32 cellular contexts compared by ENCODE assay signal in genomic region chr4:86283341-86283740, GRCh38.
"Had no signal": no experiment of that assay in that cellular context is flagged by ENCODE, and none has a peak within 500 bp of the region (broad histone marks: within the 10 kb centered on the region; RNA-seq: fewer than 3 reads in every experiment).

No MANE protein-coding gene starts in this region.

- DNase-seq: activated B cell treated with CpG ODN at 0.5 μM for 24 hours; activated CD4-positive, alpha-beta memory T cell treated with anti-CD3 and anti-CD28 coated beads for 36 hours; activated CD4-positive, alpha-beta T cell treated with anti-CD3 and anti-CD28 coated beads for 4 hours; activated CD4-positive, alpha-beta T cell treated with anti-CD3 and anti-CD28 coated beads, Interleukin-2, amount 50 U/mL, for 1 hour; activated CD4-positive, CD25-positive, alpha-beta regulatory T cell treated with anti-CD3 and anti-CD28 coated beads, Interleukin-2, amount 50 U/mL, for 72 hours; activated CD8-positive, alpha-beta memory T cell treated with anti-CD3 and anti-CD28 coated beads, Interleukin-2, amount 50 U/mL, for 48 hours; activated gamma-delta T cell; activated naive CD4-positive, alpha-beta T cell treated with Interleukin-2 at 50 U/mL for 16 hours; activated naive CD8-positive, alpha-beta T cell treated with anti-CD3 and anti-CD28 coated beads, Interleukin-2, amount 10 ng/mL, durations not matched to agents 7 days and 5 days; activated T-cell treated with anti-CD3 and anti-CD28 coated beads, Interleukin-2, amount 50 U/mL, for 48 hours; anterior cingulate cortex; caudate nucleus; cerebellar nuclear complex; KG1; MM.1S; MV-4-11; NCI-H1092; NCI-H1417 treated with DMSO at 0.1 percent for 48 hours; NCI-H187 treated with DMSO at 0.1 percent for 48 hours; NCI-H2081 treated with DMSO at 0.1 percent for 48 hours; NCI-H2171 treated with DMSO at 0.1 percent for 48 hours; NCI-H2227 treated with DMSO at 0.1 percent for 48 hours; NCI-H524 treated with DMSO at 0.1 percent for 48 hours; Right ventricle myocardium superior; SW 1271; T-helper 1 cell; T-helper 2 cell; T-helper 9 cell had no signal

- H3K4me3 Mint-ChIP-seq: activated B cell treated with CpG ODN at 0.5 μM for 24 hours; activated CD4-positive, alpha-beta memory T cell treated with anti-CD3 and anti-CD28 coated beads for 36 hours; activated naive CD4-positive, alpha-beta T cell treated with anti-CD3 and anti-CD28 coated beads, Interleukin-2, amount 50 U/mL, for 24 hours; activated naive CD8-positive, alpha-beta T cell treated with anti-CD3 and anti-CD28 coated beads, Interleukin-2, amount 10 ng/mL, durations not matched to agents 7 days and 5 days; activated T-helper 17 cell treated with anti-CD3 and anti-CD28 coated beads, Interleukin-2, amount 50 U/mL, for 72 hours; brain had no signal

- ATAC-seq: activated T-helper 17 cell treated with anti-CD3 and anti-CD28 coated beads, Interleukin-2, amount 50 U/mL, for 72 hours had no signal

- H3K27ac Mint-ChIP-seq: activated B cell treated with CpG ODN at 0.5 μM for 24 hours; activated CD4-positive, alpha-beta memory T cell treated with anti-CD3 and anti-CD28 coated beads for 36 hours; activated naive CD4-positive, alpha-beta T cell treated with anti-CD3 and anti-CD28 coated beads, Interleukin-2, amount 50 U/mL, for 24 hours; activated naive CD8-positive, alpha-beta T cell treated with anti-CD3 and anti-CD28 coated beads, Interleukin-2, amount 10 ng/mL, durations not matched to agents 7 days and 5 days; activated T-helper 17 cell treated with anti-CD3 and anti-CD28 coated beads, Interleukin-2, amount 50 U/mL, for 72 hours had no signal

- H3K9me3 Mint-ChIP-seq: activated B cell treated with CpG ODN at 0.5 μM for 24 hours; activated CD4-positive, alpha-beta memory T cell treated with anti-CD3 and anti-CD28 coated beads for 36 hours; activated naive CD8-positive, alpha-beta T cell treated with anti-CD3 and anti-CD28 coated beads, Interleukin-2, amount 10 ng/mL, durations not matched to agents 7 days and 5 days; activated T-helper 17 cell treated with anti-CD3 and anti-CD28 coated beads, Interleukin-2, amount 50 U/mL, for 72 hours had no signal

- H3K36me3 Mint-ChIP-seq: activated CD4-positive, alpha-beta memory T cell treated with anti-CD3 and anti-CD28 coated beads for 36 hours; activated naive CD4-positive, alpha-beta T cell treated with anti-CD3 and anti-CD28 coated beads, Interleukin-2, amount 50 U/mL, for 24 hours; activated naive CD8-positive, alpha-beta T cell treated with anti-CD3 and anti-CD28 coated beads, Interleukin-2, amount 10 ng/mL, durations not matched to agents 7 days and 5 days had no signal

- H3K27ac ChIP-seq: VCaP had no signal

- H3K4me1 Mint-ChIP-seq: activated naive CD4-positive, alpha-beta T cell treated with anti-CD3 and anti-CD28 coated beads, Interleukin-2, amount 50 U/mL, for 24 hours; activated naive CD8-positive, alpha-beta T cell treated with anti-CD3 and anti-CD28 coated beads, Interleukin-2, amount 10 ng/mL, durations not matched to agents 7 days and 5 days; activated T-helper 17 cell treated with anti-CD3 and anti-CD28 coated beads, Interleukin-2, amount 50 U/mL, for 72 hours had no signal

- H3K27me3 Mint-ChIP-seq: activated B cell treated with CpG ODN at 0.5 μM for 24 hours; activated CD4-positive, alpha-beta memory T cell treated with anti-CD3 and anti-CD28 coated beads for 36 hours; activated naive CD4-positive, alpha-beta T cell treated with anti-CD3 and anti-CD28 coated beads, Interleukin-2, amount 50 U/mL, for 24 hours; activated naive CD8-positive, alpha-beta T cell treated with anti-CD3 and anti-CD28 coated beads, Interleukin-2, amount 10 ng/mL, durations not matched to agents 7 days and 5 days; activated T-helper 17 cell treated with anti-CD3 and anti-CD28 coated beads, Interleukin-2, amount 50 U/mL, for 72 hours; brain had no signal
